In the genomic region with DNA sequence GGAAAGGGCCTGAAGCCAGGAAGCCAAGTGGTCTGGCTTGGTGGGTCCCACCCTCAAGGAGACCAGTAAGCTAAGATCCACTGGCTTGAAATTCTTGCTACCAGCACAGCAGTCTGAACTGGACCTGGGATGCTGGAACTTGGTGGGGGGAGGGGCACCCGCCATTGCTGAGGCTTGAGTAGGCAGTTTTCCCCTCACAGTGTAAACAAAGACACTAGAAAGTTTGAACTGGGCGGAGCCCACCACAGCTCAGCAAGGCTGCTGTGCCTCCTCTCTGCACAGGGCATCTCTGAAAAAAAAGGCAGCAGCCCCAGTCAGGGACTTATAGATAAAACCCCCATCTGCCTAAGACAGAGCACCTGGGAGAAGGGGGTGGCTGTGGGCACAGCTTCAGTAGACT, we compare ENCODE assay signal across 9 cellular contexts.
"Had no signal": no experiment of that assay in that cellular context is flagged by ENCODE, and none has a peak within 500 bp of the region (broad histone marks: within the 10 kb centered on the region; RNA-seq: fewer than 3 reads in every experiment).

No MANE protein-coding gene starts in this region.

- H3K27ac Mint-ChIP-seq: HFFc6 had no signal

- H3K36me3 ChIP-seq: HAP-1 had no signal

- DNase-seq: GM23248, GOT3, H7, HFFc6, IMR-90 had no signal

- H3K9ac ChIP-seq: GM23248 had no signal

- H3K9me3 ChIP-seq: HAP-1 had no signal

- H2AFZ ChIP-seq: GM23248 had no signal

- ATAC-seq: HCT116, K562 had no signal

- H3K4me1 ChIP-seq: HAP-1 had no signal

- H3K4me3 ChIP-seq: GM23248, HAP-1, K562 had no signal

- H3K27ac ChIP-seq: GM23248, HL-60 had no signal

- H3K4me3 Mint-ChIP-seq: HFFc6 had no signal

- H3K9me3 Mint-ChIP-seq: HFFc6 had no signal
